31 cellular contexts compared by ENCODE assay signal in the genomic region with DNA sequence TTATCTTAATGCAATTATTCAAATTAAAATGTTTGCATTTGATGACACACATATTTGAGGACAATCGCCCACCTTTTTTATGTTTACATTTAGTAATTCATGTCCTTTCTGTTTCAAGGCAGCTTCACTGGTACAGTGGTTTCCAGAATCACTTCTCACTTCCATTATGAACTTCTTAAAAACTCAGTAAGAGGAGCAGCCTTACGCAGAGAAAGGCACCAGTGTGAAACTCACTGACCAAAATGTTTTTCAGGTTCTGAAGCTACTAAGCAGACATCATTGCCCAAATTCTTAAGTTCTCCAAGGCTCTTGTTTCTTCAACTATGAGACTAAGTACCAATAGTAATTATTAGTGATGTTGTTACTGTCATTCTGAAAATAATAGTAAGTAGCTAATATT.
"Had no signal": no experiment of that assay in that cellular context is flagged by ENCODE, and none has a peak within 500 bp of the region (broad histone marks: within the 10 kb centered on the region; RNA-seq: fewer than 3 reads in every experiment).

No MANE protein-coding gene starts in this region.

- DNase-seq: activated CD4-positive, alpha-beta memory T cell treated with anti-CD3 and anti-CD28 coated beads for 36 hours; activated CD4-positive, alpha-beta T cell treated with anti-CD3 and anti-CD28 coated beads for 36 hours; activated CD4-positive, alpha-beta T cell treated with anti-CD3 and anti-CD28 coated beads, Interleukin-2, amount 10 ng/mL, durations not matched to agents 24 days and 14 days; activated CD4-positive, CD25-positive, alpha-beta regulatory T cell; activated CD4-positive, CD25-positive, alpha-beta regulatory T cell treated with anti-CD3 and anti-CD28 coated beads, Interleukin-2, amount 50 U/mL, for 72 hours; activated CD8-positive, alpha-beta memory T cell treated with anti-CD3 and anti-CD28 coated beads, Interleukin-2, amount 10 ng/mL, durations not matched to agents 7 days and 5 days; activated CD8-positive, alpha-beta memory T cell treated with anti-CD3 and anti-CD28 coated beads, Interleukin-2, amount 50 U/mL, for 4 hours; activated CD8-positive, alpha-beta T cell treated with anti-CD3 and anti-CD28 coated beads, Interleukin-2, amount 10 ng/mL, durations not matched to agents 7 days and 5 days; activated effector memory CD4-positive, alpha-beta T cell treated with anti-CD3 and anti-CD28 coated beads, Interleukin-2, amount 50 U/mL, for 16 hours; activated naive CD4-positive, alpha-beta T cell treated with anti-CD3 and anti-CD28 coated beads for 36 hours; activated naive CD8-positive, alpha-beta T cell treated with anti-CD3 and anti-CD28 coated beads for 36 hours; activated naive CD8-positive, alpha-beta T cell treated with anti-CD3 and anti-CD28 coated beads, Interleukin-2, amount 50 U/mL, for 24 hours; activated T-cell treated with anti-CD3 and anti-CD28 coated beads, Interleukin-2, amount 50 U/mL, for 1 hour; activated T-cell treated with anti-CD3 and anti-CD28 coated beads, Interleukin-2, amount 50 U/mL, for 48 hours; adrenal gland; amygdala; aorta; body of pancreas; caudate nucleus; cortex of kidney; dermis blood vessel endothelial cell; effector memory CD4-positive, alpha-beta T cell; erythroblast; foreskin keratinocyte; gastrocnemius medialis; glutamatergic neuron; heart left ventricle; T-helper 1 cell; T-helper 17 cell; T1000 had no signal

- H3K4me3 ChIP-seq: adrenal gland, body of pancreas, esophagus muscularis mucosa, gastrocnemius medialis, heart left ventricle had no signal

- H3K27me3 ChIP-seq: adrenal gland, body of pancreas, esophagus muscularis mucosa, foreskin keratinocyte, gastrocnemius medialis, heart left ventricle had no signal

- H3K9me3 ChIP-seq: adrenal gland, body of pancreas, esophagus muscularis mucosa, gastrocnemius medialis had no signal

- H3K36me3 ChIP-seq: adrenal gland, esophagus muscularis mucosa, gastrocnemius medialis, heart left ventricle had no signal

- ATAC-seq: activated CD4-positive, alpha-beta T cell treated with anti-CD3 and anti-CD28 coated beads for 36 hours; activated CD8-positive, alpha-beta memory T cell treated with anti-CD3 and anti-CD28 coated beads, Interleukin-2, amount 10 ng/mL, durations not matched to agents 7 days and 5 days; activated CD8-positive, alpha-beta T cell treated with anti-CD3 and anti-CD28 coated beads, Interleukin-2, amount 10 ng/mL, durations not matched to agents 7 days and 5 days; activated naive CD8-positive, alpha-beta T cell treated with anti-CD3 and anti-CD28 coated beads, Interleukin-2, amount 50 U/mL, for 24 hours; body of pancreas; foreskin keratinocyte; gastrocnemius medialis; heart left ventricle; T-helper 17 cell had no signal

- H3K4me1 ChIP-seq: adrenal gland, body of pancreas, foreskin keratinocyte, gastrocnemius medialis had no signal

- H3K27ac ChIP-seq: adrenal gland, body of pancreas, esophagus muscularis mucosa, foreskin keratinocyte, gastrocnemius medialis, heart left ventricle had no signal
